Comparison of ENCODE assay signal across 27 cellular contexts in genomic region chr15:85063522-85063921, GRCh38.
"Had no signal": no experiment of that assay in that cellular context is flagged by ENCODE, and none has a peak within 500 bp of the region (broad histone marks: within the 10 kb centered on the region; RNA-seq: fewer than 3 reads in every experiment).

No MANE protein-coding gene starts in this region.

- H3K27ac ChIP-seq: ascending aorta, cardiac muscle cell, coronary artery, foreskin keratinocyte, heart right ventricle, left lung, lower lobe of right lung, neural progenitor cell, parathyroid adenoma, psoas muscle, sigmoid colon, SK-N-MC, thyroid gland, upper lobe of left lung, vagina had no signal

- H3K27me3 ChIP-seq: ascending aorta, cardiac muscle cell, foreskin keratinocyte, heart right ventricle, left lung, neural progenitor cell, sigmoid colon, thyroid gland, upper lobe of left lung, vagina had no signal

- H3K9ac ChIP-seq: neural progenitor cell, parathyroid adenoma had no signal

- H3K4me3 ChIP-seq: ascending aorta, cardiac muscle cell, coronary artery, heart right ventricle, left lung, lower lobe of right lung, neural progenitor cell, psoas muscle, sigmoid colon, SK-N-MC, thyroid gland, upper lobe of left lung, vagina had no signal

- H3K4me2 ChIP-seq: neural progenitor cell had no signal

- H3K27ac Mint-ChIP-seq: activated naive CD4-positive, alpha-beta T cell treated with anti-CD3 and anti-CD28 coated beads for 36 hours; activated naive CD8-positive, alpha-beta T cell treated with anti-CD3 and anti-CD28 coated beads, Interleukin-2, amount 10 ng/mL, durations not matched to agents 7 days and 5 days; brain; naive thymus-derived CD8-positive, alpha-beta T cell; neural progenitor cell; T-helper 1 cell treated with Interleukin-12 subunit alpha and Interleukin-12 subunit beta and Interleukin-4 antibody, amounts not matched to agents 30 μg/mL and 1 μg/mL, for 36 hours had no signal

- H3K36me3 ChIP-seq: cardiac muscle cell, neural progenitor cell, thyroid gland, vagina had no signal

- H3K79me2 ChIP-seq: parathyroid adenoma had no signal

- H2AFZ ChIP-seq: neural progenitor cell, parathyroid adenoma had no signal

- H3K4me3 Mint-ChIP-seq: activated naive CD4-positive, alpha-beta T cell treated with anti-CD3 and anti-CD28 coated beads for 36 hours; activated naive CD8-positive, alpha-beta T cell treated with anti-CD3 and anti-CD28 coated beads, Interleukin-2, amount 10 ng/mL, durations not matched to agents 7 days and 5 days; brain; naive thymus-derived CD8-positive, alpha-beta T cell; neural progenitor cell; T-helper 1 cell treated with Interleukin-12 subunit alpha and Interleukin-12 subunit beta and Interleukin-4 antibody, amounts not matched to agents 30 μg/mL and 1 μg/mL, for 36 hours had no signal

- H3K4me1 ChIP-seq: ascending aorta, left lung, neural progenitor cell, sigmoid colon, thyroid gland, upper lobe of left lung, vagina had no signal

- ATAC-seq: foreskin keratinocyte; left lung; lower lobe of right lung; naive thymus-derived CD8-positive, alpha-beta T cell had no signal

- H3K4me1 Mint-ChIP-seq: neural progenitor cell had no signal

- DNase-seq: activated CD4-positive, alpha-beta T cell treated with anti-CD3 and anti-CD28 coated beads, Interleukin-2, amount 50 U/mL, for 4 hours; activated effector memory CD4-positive, alpha-beta T cell treated with Interleukin-2 at 50 U/mL for 16 hours; activated naive CD4-positive, alpha-beta T cell treated with anti-CD3 and anti-CD28 coated beads for 36 hours; activated naive CD8-positive, alpha-beta T cell treated with anti-CD3 and anti-CD28 coated beads, Interleukin-2, amount 10 ng/mL, durations not matched to agents 7 days and 5 days; foreskin keratinocyte; heart right ventricle; left lung; lower lobe of right lung; mesenchymal stem cell; naive thymus-derived CD8-positive, alpha-beta T cell; occipital lobe; psoas muscle; sigmoid colon; stimulated activated naive CD4-positive, alpha-beta T cell treated with Interleukin-2 at 50 U/mL for 16 hours; SW 1271; T1000; thyroid gland; upper lobe of left lung had no signal

- H3K27me3 Mint-ChIP-seq: activated naive CD8-positive, alpha-beta T cell treated with anti-CD3 and anti-CD28 coated beads, Interleukin-2, amount 10 ng/mL, durations not matched to agents 7 days and 5 days; brain; naive thymus-derived CD8-positive, alpha-beta T cell had no signal

- H3K9me3 ChIP-seq: sigmoid colon, thyroid gland, upper lobe of left lung, vagina had no signal
